In the genomic region with DNA sequence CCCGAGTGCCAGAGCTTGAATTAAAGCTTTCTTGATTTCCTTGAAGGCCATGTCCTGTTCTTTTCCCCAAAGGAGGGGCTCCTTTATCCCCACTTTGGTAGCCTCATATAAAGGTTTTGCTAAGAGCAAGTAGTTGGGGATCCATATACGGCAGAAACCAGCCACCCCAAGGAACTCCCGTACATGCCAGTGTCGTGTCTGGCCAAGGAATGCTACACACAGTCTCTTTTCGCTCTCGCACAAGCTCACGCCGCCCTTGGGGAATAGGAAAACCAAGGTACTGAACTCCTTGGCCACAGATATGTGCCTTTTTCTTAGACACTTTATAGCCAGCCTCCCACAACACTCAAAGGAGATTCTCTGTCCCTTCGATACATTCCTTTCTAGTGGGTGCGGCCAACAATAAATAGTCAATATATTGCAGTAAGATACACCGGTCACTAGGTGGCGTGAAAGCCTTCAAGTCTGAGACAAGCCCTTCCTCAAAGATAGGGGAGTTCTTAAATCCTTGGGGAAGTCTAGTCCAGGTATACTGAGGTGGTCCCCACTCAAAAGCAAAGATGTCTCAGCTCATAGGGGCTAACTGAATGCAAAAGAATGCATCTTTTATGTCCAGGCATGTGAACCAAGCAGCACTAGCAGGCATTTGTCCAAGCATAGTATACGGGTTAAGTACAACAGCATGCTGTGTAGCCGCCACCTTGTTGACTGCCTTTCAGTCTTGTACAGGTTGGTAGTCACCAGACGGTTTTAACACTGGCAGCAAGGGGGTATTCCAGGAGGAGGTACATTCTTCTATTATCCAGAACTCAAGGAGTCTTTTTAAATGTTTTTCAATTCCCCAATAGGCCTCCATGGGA, we compare ENCODE assay signal across 8 cellular contexts. TPM values are rescaled to one million over a fixed set of nuclear protein-coding genes. Genes with fewer than 3 reads are reported as not detected.
DNase-seq lines count a peak whose midpoint lies in the region; ATAC-seq and TF ChIP-seq lines count a peak whose summit lies in the region.

No MANE protein-coding gene starts in this region.

- no peaks in the 10 kb centered on the region for H3K9me3 Mint-ChIP-seq in effector memory CD8-positive, alpha-beta T cell

- H3K4me2 ChIP-seq in Loucy (ENCODE audit: low read depth, low read length, poor library complexity, severe bottlenecking): no peak overlapping the region

- H3K27me3 ChIP-seq in Loucy (ENCODE audit: insufficient read depth, low read length, poor library complexity, severe bottlenecking) (no peaks in the 10 kb centered on the region), SJCRH30 (no peaks in the 10 kb centered on the region)

- H3K4me1 ChIP-seq in Loucy (ENCODE audit: insufficient read depth, low read length, poor library complexity, severe bottlenecking): no peaks in the 10 kb centered on the region
- H3K4me1 ChIP-seq in SJCRH30: no peaks in the 10 kb centered on the region

- H3K4me3 Mint-ChIP-seq in effector memory CD8-positive, alpha-beta T cell: no peak overlapping the region

- H3K79me2 ChIP-seq in Loucy (ENCODE audit: insufficient read depth, low read length): no peaks in the 10 kb centered on the region

- H3K36me3 Mint-ChIP-seq in effector memory CD8-positive, alpha-beta T cell (ENCODE audit: insufficient read depth): no peaks in the 10 kb centered on the region

- no peaks in the 10 kb centered on the region for H3F3A ChIP-seq in Loucy (ENCODE audit: low read depth)

- H3K27me3 Mint-ChIP-seq in effector memory CD8-positive, alpha-beta T cell: peaks cover 6 to 17% of the 10 kb centered on the region in 2 donors

- H3K36me3 ChIP-seq in Loucy (ENCODE audit: insufficient read depth, low read length) (no peaks in the 10 kb centered on the region), SJCRH30 (no peaks in the 10 kb centered on the region)

- H3K9ac ChIP-seq in Loucy (ENCODE audit: low read depth, low read length, poor library complexity, severe bottlenecking): no peak overlapping the region

- no peaks in the 10 kb centered on the region for H3K9me2 ChIP-seq in Loucy (replicated peaks; ENCODE audit: low read depth, low read length)

- peaks cover 0 to 2% of the 10 kb centered on the region in 2 donors for H3K4me1 Mint-ChIP-seq in effector memory CD8-positive, alpha-beta T cell (ENCODE audit: low read depth in 2 of 2)

- H2AFZ ChIP-seq in Loucy (ENCODE audit: low read length): peak overlapping the region; percentile 70; the same call in 1 of the 2 replicates

- H3K9me3 ChIP-seq in Loucy (ENCODE audit: insufficient read depth, low read depth, low read length) (no peaks in the 10 kb centered on the region), SJCRH30 (replicated peaks) (no peaks in the 10 kb centered on the region)

- DNase-seq in CD1c-positive myeloid dendritic cell (ENCODE audit: extremely low spot score) (peak; percentile 53), GM13976 (ENCODE audit: low spot score) (peak; percentile 41), SJCRH30 (peak; percentile 3 to 56), middle frontal gyrus (ENCODE audit: extremely low spot score, low spot score) (peak; percentile 17), GOT3 (lab: John Stamatoyannopoulos, UW) (no peak)
- DNase-seq in effector memory CD8-positive, alpha-beta T cell: peak in 2 of 3 experiments; percentile 3 to 12

- TF ChIP-seq CTCF in GM13976 (IDR thresholded peaks at IDR 0.05; ENCODE audit: borderline replicate concordance, control extremely low read depth, extremely low read depth, insufficient read depth, missing control alignments) (peak; percentile 60), Loucy (conservative IDR thresholded peaks at IDR 0.05; ENCODE audit: low read length) (peak; percentile 62)

- no peak overlapping the region for H3K27ac ChIP-seq in SJCRH30

- in situ Hi-C loops in GM13976 (cut with MboI; ENCODE audit: low sequenced_read_pairs, unreplicated experiment): loop anchor here (25.0 kb wide), 1 partner anchor 413 kb away; no protein-coding TSS in a partner anchor

- no peak for ATAC-seq in effector memory CD8-positive, alpha-beta T cell (replicated peaks)
- no peak for ATAC-seq in GM19328 (IDR thresholded peaks at IDR 0.05; ENCODE audit: unreplicated experiment)

- no peaks in the 10 kb centered on the region for H4K20me1 ChIP-seq in Loucy (ENCODE audit: insufficient read depth, low read length, poor library complexity, severe bottlenecking)

- H3K27ac Mint-ChIP-seq in effector memory CD8-positive, alpha-beta T cell: no peak overlapping the region

- H3K4me3 ChIP-seq in Loucy (ENCODE audit: low read length, poor library complexity, severe bottlenecking) (no peak overlapping the region), SJCRH30 (no peak overlapping the region)

RNA-seq across cellular contexts. Expression of gene XAGE1B, which starts 57.8 kb away (rescaled TPM):
- total RNA-seq in SJCRH30 (2014; rRNA removed; shearing (Covaris generic)): not detected in 2 replicates
